ENCODE assay signal across 8 cellular contexts in genomic region chrX:68146054-68146453, GRCh38.
A peak's percentile ranks its signal among the peaks of the same experiment; 100 is the strongest.
DNase-seq lines count a peak whose midpoint lies in the region; ATAC-seq and TF ChIP-seq lines count a peak whose summit lies in the region.

No MANE protein-coding gene starts in this region.

- no peaks in the 10 kb centered on the region for H3K36me3 Mint-ChIP-seq in activated T-helper 1 cell treated with anti-CD3 and anti-CD28 coated beads, Interleukin-12 subunit alpha, Interleukin-12 subunit beta, Interleukin-2, Interleukin-4 antibody, amounts not matched to agents 30 ng/mL and 10 ng/mL and 1 ng/mL, durations not matched to agents 14 hours and 24 hours and 36 hours (ENCODE audit: low read depth)

- H3K27me3 Mint-ChIP-seq in activated T-helper 1 cell treated with anti-CD3 and anti-CD28 coated beads, Interleukin-12 subunit alpha, Interleukin-12 subunit beta, Interleukin-2, Interleukin-4 antibody, amounts not matched to agents 30 ng/mL and 10 ng/mL and 1 ng/mL, durations not matched to agents 14 hours and 24 hours and 36 hours (ENCODE audit: insufficient read depth): no peaks in the 10 kb centered on the region

- H3K36me3 ChIP-seq in right lobe of liver: no peaks in the 10 kb centered on the region

- H3K4me3 ChIP-seq in right lobe of liver: no peak overlapping the region

- no peaks in the 10 kb centered on the region for H3K9me3 ChIP-seq in right lobe of liver

- H3K4me3 Mint-ChIP-seq in activated T-helper 1 cell treated with anti-CD3 and anti-CD28 coated beads, Interleukin-12 subunit alpha, Interleukin-12 subunit beta, Interleukin-2, Interleukin-4 antibody, amounts not matched to agents 30 ng/mL and 10 ng/mL and 1 ng/mL, durations not matched to agents 14 hours and 24 hours and 36 hours: no peak overlapping the region

- no peaks in the 10 kb centered on the region for H3K27me3 ChIP-seq in right lobe of liver

- whole genome bisulfite sequencing in right lobe of liver (ENCODE audit: insufficient coverage, low coverage, low lambda C conversion rate, missing lambda C conversion rate): 5% methylated on average over 2 of the region's 2 CpGs

- intact Hi-C loops in right lobe of liver (cut with DNase I): no loop called here
- intact Hi-C loops in activated T-helper 1 cell treated with anti-CD3 and anti-CD28 coated beads, Interleukin-12 subunit alpha, Interleukin-12 subunit beta, Interleukin-2, Interleukin-4 antibody, amounts not matched to agents 30 ng/mL and 10 ng/mL and 1 ng/mL, durations not matched to agents 14 hours and 24 hours and 36 hours (cut with micrococcal nuclease): no loop called here

- no peak overlapping the region for H3K27ac ChIP-seq in right lobe of liver

- ATAC-seq in right lobe of liver: peak; percentile 78 to 91 (median 86)
- no peak for ATAC-seq in HG03469 (IDR thresholded peaks at IDR 0.05; ENCODE audit: unreplicated experiment)
- ATAC-seq in GM18511 (IDR thresholded peaks at IDR 0.05; ENCODE audit: unreplicated experiment): no peak

- no peaks in the 10 kb centered on the region for H3K4me1 ChIP-seq in right lobe of liver

- H3K27ac Mint-ChIP-seq in activated T-helper 1 cell treated with anti-CD3 and anti-CD28 coated beads, Interleukin-12 subunit alpha, Interleukin-12 subunit beta, Interleukin-2, Interleukin-4 antibody, amounts not matched to agents 30 ng/mL and 10 ng/mL and 1 ng/mL, durations not matched to agents 14 hours and 24 hours and 36 hours: no peak overlapping the region

- DNase-seq in DMS53 (lab: John Stamatoyannopoulos, UW) (peak; percentile 66), LHCN-M2 (ENCODE audit: low read depth) (peak; percentile 54), astrocyte of the hippocampus (ENCODE audit: low read depth, low spot score) (peak; percentile 50), right lobe of liver (no peak), NCI-H2029 (lab: John Stamatoyannopoulos, UW) (no peak)
- DNase-seq in activated T-helper 1 cell treated with anti-CD3 and anti-CD28 coated beads, Interleukin-12 subunit alpha, Interleukin-12 subunit beta, Interleukin-2, Interleukin-4 antibody, amounts not matched to agents 30 ng/mL and 10 ng/mL and 1 ng/mL, durations not matched to agents 14 hours and 24 hours and 36 hours (ENCODE audit: low spot score): no peak

- H3K9me3 Mint-ChIP-seq in activated T-helper 1 cell treated with anti-CD3 and anti-CD28 coated beads, Interleukin-12 subunit alpha, Interleukin-12 subunit beta, Interleukin-2, Interleukin-4 antibody, amounts not matched to agents 30 ng/mL and 10 ng/mL and 1 ng/mL, durations not matched to agents 14 hours and 24 hours and 36 hours: no peaks in the 10 kb centered on the region

- no peaks in the 10 kb centered on the region for H3K4me1 Mint-ChIP-seq in activated T-helper 1 cell treated with anti-CD3 and anti-CD28 coated beads, Interleukin-12 subunit alpha, Interleukin-12 subunit beta, Interleukin-2, Interleukin-4 antibody, amounts not matched to agents 30 ng/mL and 10 ng/mL and 1 ng/mL, durations not matched to agents 14 hours and 24 hours and 36 hours (ENCODE audit: low read depth)

- TF ChIP-seq CTCF in right lobe of liver (IDR thresholded peaks at IDR 0.05): peak; percentile 42 to 57 (median 47)

- no peak for TF ChIP-seq POLR2A in right lobe of liver (IDR thresholded peaks at IDR 0.05)

Comparison
In these comparisons a context has a peak if more than half of its experiments do, and no peak if none do; other contexts are left out.
1. DNase-seq: peak in DMS53 (single experiment), LHCN-M2 (single experiment) and astrocyte of the hippocampus (single experiment); none in right lobe of liver (0 of 3), NCI-H2029 (single experiment) and activated T-helper 1 cell treated with anti-CD3 and anti-CD28 coated beads, Interleukin-12 subunit alpha, Interleukin-12 subunit beta, Interleukin-2, Interleukin-4 antibody, amounts not matched to agents 30 ng/mL and 10 ng/mL and 1 ng/mL, durations not matched to agents 14 hours and 24 hours and 36 hours (single experiment).
2. ATAC-seq: peak in right lobe of liver (4 of 4); none in HG03469 (single experiment) and GM18511 (single experiment).